Comparison of ENCODE assay signal across 12 cellular contexts in the genomic region with DNA sequence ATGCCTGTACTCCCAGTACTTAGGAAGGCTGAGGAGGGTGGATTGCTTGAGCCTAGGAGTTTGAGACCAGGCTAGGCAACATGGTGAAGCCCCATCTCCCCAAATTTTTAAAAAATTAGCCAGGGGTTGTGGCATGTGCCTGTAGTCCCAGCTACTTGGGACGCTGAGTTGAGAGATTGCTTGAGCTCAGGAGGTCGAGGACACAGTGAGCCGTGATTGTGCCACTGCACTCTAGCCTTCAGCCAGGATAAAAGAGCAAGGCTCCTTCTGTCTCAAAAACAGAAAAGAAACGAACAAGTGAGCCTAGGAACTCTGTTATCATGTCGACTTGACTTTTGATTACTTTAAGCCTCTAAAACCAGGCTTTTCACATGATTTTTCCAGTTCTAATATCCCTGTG.
"Had no signal": no experiment of that assay in that cellular context is flagged by ENCODE, and none has a peak within 500 bp of the region (broad histone marks: within the 10 kb centered on the region; RNA-seq: fewer than 3 reads in every experiment).

No MANE protein-coding gene starts in this region.

- H3K27ac Mint-ChIP-seq: activated B cell treated with CpG ODN at 0.5 μM for 24 hours, neural progenitor cell had no signal

- H3K4me3 Mint-ChIP-seq: activated B cell treated with CpG ODN at 0.5 μM for 24 hours; activated CD8-positive, alpha-beta memory T cell treated with anti-CD3 and anti-CD28 coated beads, Interleukin-2, amount 10 ng/mL, durations not matched to agents 7 days and 5 days; activated T-cell treated with anti-CD3 and anti-CD28 coated beads, Interleukin-2, amount 50 U/mL, for 24 hours; neural progenitor cell had no signal

- H3K4me1 Mint-ChIP-seq: neural progenitor cell had no signal

- ATAC-seq: activated CD8-positive, alpha-beta memory T cell treated with anti-CD3 and anti-CD28 coated beads, Interleukin-2, amount 10 ng/mL, durations not matched to agents 7 days and 5 days; left cardiac atrium had no signal

- H3K9me3 Mint-ChIP-seq: activated B cell treated with CpG ODN at 0.5 μM for 24 hours; activated T-cell treated with anti-CD3 and anti-CD28 coated beads, Interleukin-2, amount 50 U/mL, for 24 hours; neural progenitor cell had no signal

- DNase-seq: activated B cell treated with CpG ODN at 0.5 μM for 24 hours; activated CD4-positive, alpha-beta T cell treated with anti-CD3 and anti-CD28 coated beads, Interleukin-2, amount 50 U/mL, for 4 hours; activated CD8-positive, alpha-beta memory T cell treated with anti-CD3 and anti-CD28 coated beads, Interleukin-2, amount 10 ng/mL, durations not matched to agents 7 days and 5 days; activated T-cell treated with anti-CD3 and anti-CD28 coated beads, Interleukin-2, amount 50 U/mL, for 24 hours; dorsolateral prefrontal cortex; esophagus squamous epithelium; foreskin fibroblast; glutamatergic neuron; left cardiac atrium; retina; small intestine had no signal

- H3K27me3 Mint-ChIP-seq: activated B cell treated with CpG ODN at 0.5 μM for 24 hours; activated CD8-positive, alpha-beta memory T cell treated with anti-CD3 and anti-CD28 coated beads, Interleukin-2, amount 10 ng/mL, durations not matched to agents 7 days and 5 days; activated T-cell treated with anti-CD3 and anti-CD28 coated beads, Interleukin-2, amount 50 U/mL, for 24 hours had no signal
